Comparison of ENCODE assay signal across 7 cellular contexts in genomic region chrX:232278-232655, GRCh38. TPM values are rescaled to one million over a fixed set of nuclear protein-coding genes. Genes with fewer than 3 reads are reported as not detected.
DNase-seq lines count a peak whose midpoint lies in the region; ATAC-seq lines count a peak whose summit lies in the region.
"Not testable (repeated sequence)": the region's sequence is repeated elsewhere in the genome, so short reads cannot be mapped to it uniquely, and the experiment has no call there.

No MANE protein-coding gene starts in this region.

- H3K9me3 Mint-ChIP-seq in T-cell; effector memory CD8-positive, alpha-beta T cell; naive B cell: not testable (repeated sequence)

- POLR2A ChIA-PET in T-cell (lab: Charles Lee): not testable (repeated sequence)

- H3K4me3 Mint-ChIP-seq in T-cell; effector memory CD8-positive, alpha-beta T cell: not testable (repeated sequence)
- peak overlapping the region in 1 of 8 donors; percentile 58 for H3K4me3 Mint-ChIP-seq in naive B cell

- CTCF ChIA-PET in T-cell (lab: Charles Lee): not testable (repeated sequence)

- not testable (repeated sequence) for H3K27ac Mint-ChIP-seq in T-cell; effector memory CD8-positive, alpha-beta T cell; naive B cell

- not testable (repeated sequence) for H3K27me3 Mint-ChIP-seq in T-cell; effector memory CD8-positive, alpha-beta T cell; naive B cell

- DNase-seq in T-cell; effector memory CD8-positive, alpha-beta T cell; naive B cell: not testable (repeated sequence)

- H3K4me1 Mint-ChIP-seq in T-cell; effector memory CD8-positive, alpha-beta T cell (ENCODE audit: low read depth in 2 of 2); naive B cell: not testable (repeated sequence)

- not testable (repeated sequence) for H3K36me3 Mint-ChIP-seq in T-cell; effector memory CD8-positive, alpha-beta T cell (ENCODE audit: insufficient read depth); naive B cell

- ATAC-seq in GM18519 (IDR thresholded peaks at IDR 0.05; ENCODE audit: low FRiP score, unreplicated experiment) (peak; percentile 23), GM21367 (IDR thresholded peaks at IDR 0.05; ENCODE audit: unreplicated experiment) (peak; percentile 17), HG02763 (IDR thresholded peaks at IDR 0.05; ENCODE audit: unreplicated experiment) (peak; percentile 10), HG03135 (IDR thresholded peaks at IDR 0.05; ENCODE audit: unreplicated experiment) (peak; percentile 40), T-cell (replicated peaks in 1 of 4) (peak; percentile 36 to 53 (median 44)), naive B cell (ENCODE audit: low read depth in 2 of 2) (peak; percentile 11 to 16)
- peak; percentile 24 for ATAC-seq in effector memory CD8-positive, alpha-beta T cell (replicated peaks)

RNA-seq across cellular contexts. Expression of gene PLCXD1, which starts 48.9 kb away (rescaled TPM):
- total RNA-seq in T-cell: 10 to 100 TPM; 18.6 to 27.4 (median 22.4) TPM
- polyA plus RNA-seq in naive B cell (ENCODE audit: low read depth in 6 of 6): 1 to 10 TPM in 5 of 6 donors, not detected in 1; 2.6 to 6.5 (median 4.8) TPM
